ENCODE assay signal across 17 cellular contexts in genomic region chr11:33391893-33392251, GRCh38. TPM values are rescaled to one million over a fixed set of nuclear protein-coding genes. Genes with fewer than 3 reads are reported as not detected.
DNase-seq lines count a peak whose midpoint lies in the region; ATAC-seq and TF ChIP-seq lines count a peak whose summit lies in the region.
"Had no signal": no experiment of that assay in that cellular context is flagged by ENCODE, and none has a peak within 500 bp of the region (broad histone marks: within the 10 kb centered on the region; RNA-seq: fewer than 3 reads in every experiment).

No MANE protein-coding gene starts in this region.

- no peaks in the 10 kb centered on the region for H3K27me3 Mint-ChIP-seq in HFFc6 (ENCODE audit: insufficient read depth)
- peaks cover 2% of the 10 kb centered on the region for H3K27me3 Mint-ChIP-seq in glutamatergic neuron (ENCODE audit: unreplicated experiment)
- H3K27me3 Mint-ChIP-seq: B cell had no signal

- BruUV-seq in PC-3 (replicated peaks; lab: Mats Ljungman, UMichigan), result no TSS peak

- 0 out of 2 replicates have a peak, but pooled peaks cover 5% of the 10 kb centered on the region for H3K79me2 ChIP-seq in PC-3 (ENCODE audit: low read length)

- peak overlapping the region; percentile 36; the same call in 1 of the 2 replicates for H3K27ac Mint-ChIP-seq in HFFc6
- no peak overlapping the region for H3K27ac Mint-ChIP-seq in glutamatergic neuron (ENCODE audit: unreplicated experiment)
- H3K27ac Mint-ChIP-seq: B cell; CD8-positive, alpha-beta T cell had no signal

- H3K9ac ChIP-seq in PC-3 (ENCODE audit: low read length) (no peak overlapping the region), adipocyte (ENCODE audit: low read length) (no peak overlapping the region)
- H3K9ac ChIP-seq: BLaER1 treated with 17β-estradiol and CSF1 and Interleukin-3, amounts not matched to agents 10 nM and 100 nM; GM23248 had no signal

- H3K36me3 Mint-ChIP-seq in HFFc6 (ENCODE audit: low read depth), result peaks cover 41% of the 10 kb centered on the region
- H3K36me3 Mint-ChIP-seq in glutamatergic neuron (ENCODE audit: unreplicated experiment), result peaks cover 6% of the 10 kb centered on the region
- H3K36me3 Mint-ChIP-seq: CD8-positive, alpha-beta T cell had no signal

- POLR2A ChIA-PET in PC-3 (lab: Charles Lee; ENCODE audit: unreplicated experiment), result interaction anchor here (0.6 kb wide), 1 partner anchor 345 kb away, joined by 4 read pairs; no protein-coding TSS in a partner anchor

- no peaks in the 10 kb centered on the region for H3K9me2 ChIP-seq in PC-3 (replicated peaks; ENCODE audit: low read length)

- H3K4me1 Mint-ChIP-seq in HFFc6 (ENCODE audit: low read depth), result peaks cover 39% of the 10 kb centered on the region
- no peaks in the 10 kb centered on the region for H3K4me1 Mint-ChIP-seq in glutamatergic neuron (ENCODE audit: low read depth, unreplicated experiment)

- H3K9me3 ChIP-seq in PC-3 (ENCODE audit: low read length), result no peaks in the 10 kb centered on the region
- H3K9me3 ChIP-seq in adipocyte (ENCODE audit: control insufficient read depth, low read length), result no peaks in the 10 kb centered on the region

- CTCF ChIA-PET in PC-3 (lab: Charles Lee), result no interaction called here

- H2AFZ ChIP-seq in PC-3 (ENCODE audit: low read length), result no peak overlapping the region
- H2AFZ ChIP-seq: GM23248 had no signal

- peak; percentile 57 for DNase-seq in EH (ENCODE audit: low read depth)
- DNase-seq in HFFc6, result peak; percentile 45
- DNase-seq in PC-3, result peak; percentile 76
- DNase-seq in adipocyte (ENCODE audit: low read depth), result peak; percentile 23
- DNase-seq in activated CD4-positive, alpha-beta T cell treated with anti-CD3 and anti-CD28 coated beads for 48 hours, result no peak
- no peak for DNase-seq in glutamatergic neuron
- DNase-seq: Calu3; CD8-positive, alpha-beta T cell; DMS79 treated with DMSO at 0.1 percent for 48 hours; EL; GM23248; HCEC 1CT had no signal

- H3K4me3 ChIP-seq in PC-3 (ENCODE audit: low read length) (no peak overlapping the region), adipocyte (ENCODE audit: low read length) (no peak overlapping the region)
- H3K4me3 ChIP-seq: BLaER1 treated with 17β-estradiol and CSF1 and Interleukin-3, amounts not matched to agents 10 nM and 100 nM; GM12878; GM23248 had no signal

- H4K20me1 ChIP-seq in PC-3 (ENCODE audit: low read length), result no peaks in the 10 kb centered on the region
- H4K20me1 ChIP-seq: BLaER1 treated with 17β-estradiol and CSF1 and Interleukin-3, amounts not matched to agents 10 nM and 100 nM had no signal

- TF ChIP-seq CTCF in HFFc6 (IDR thresholded peaks at IDR 0.05), result no peak
- no peak for TF ChIP-seq CTCF in PC-3 (conservative IDR thresholded peaks at IDR 0.05; ENCODE audit: low read depth, low read length)
- no peak for TF ChIP-seq CTCF in glutamatergic neuron (IDR thresholded peaks at IDR 0.05; ENCODE audit: partially characterized antibody, unreplicated experiment)

- no peaks in the 10 kb centered on the region for H3K9me3 Mint-ChIP-seq in HFFc6
- H3K9me3 Mint-ChIP-seq in glutamatergic neuron (ENCODE audit: unreplicated experiment), result peaks cover 5% of the 10 kb centered on the region
- H3K9me3 Mint-ChIP-seq: CD8-positive, alpha-beta T cell had no signal

- H3F3A ChIP-seq in PC-3 (ENCODE audit: low read length, unreplicated experiment), result no peaks in the 10 kb centered on the region

- H3K27me3 ChIP-seq in PC-3 (ENCODE audit: low read length) (no peaks in the 10 kb centered on the region), adipocyte (replicated peaks; ENCODE audit: control insufficient read depth, insufficient read depth, low read length) (no peaks in the 10 kb centered on the region)
- H3K27me3 ChIP-seq: BLaER1 treated with 17β-estradiol and CSF1 and Interleukin-3, amounts not matched to agents 10 nM and 100 nM had no signal

- H3K4me1 ChIP-seq in PC-3 (ENCODE audit: insufficient read depth, low read length) (peaks cover 17% of the 10 kb centered on the region), adipocyte (ENCODE audit: control insufficient read depth, insufficient read depth, low read length) (no peaks in the 10 kb centered on the region)

- H3K36me3 ChIP-seq in PC-3 (ENCODE audit: low read depth, low read length), result no peaks in the 10 kb centered on the region
- H3K36me3 ChIP-seq in adipocyte (ENCODE audit: control insufficient read depth, insufficient read depth, low read length, severe bottlenecking), result no peaks in the 10 kb centered on the region
- H3K36me3 ChIP-seq: BLaER1 treated with 17β-estradiol and CSF1 and Interleukin-3, amounts not matched to agents 10 nM and 100 nM had no signal

- intact Hi-C loops in PC-3 (cut with micrococcal nuclease), result loop anchor here (5.0 kb wide), 1 partner anchor 60 kb away; no protein-coding TSS in a partner anchor

- peak overlapping the region; percentile 14; the same call in 1 of the 2 replicates for H3K4me2 ChIP-seq in PC-3 (ENCODE audit: low read length)
- H3K4me2 ChIP-seq: BLaER1 treated with 17β-estradiol and CSF1 and Interleukin-3, amounts not matched to agents 10 nM and 100 nM had no signal

- ATAC-seq in PC-3, result peak; percentile 93
- ATAC-seq in HG02588 (IDR thresholded peaks at IDR 0.05; ENCODE audit: unreplicated experiment), result no peak
- ATAC-seq in GM21825 (IDR thresholded peaks at IDR 0.05; ENCODE audit: unreplicated experiment), result no peak
- ATAC-seq: CD8-positive, alpha-beta T cell; GM12878 had no signal

- H3K27ac ChIP-seq in PC-3 (ENCODE audit: low read length), result peak overlapping the region; percentile 62
- H3K27ac ChIP-seq: BLaER1 treated with 17β-estradiol and CSF1 and Interleukin-3, amounts not matched to agents 10 nM and 100 nM; GM23248 had no signal

- H3K4me3 Mint-ChIP-seq in HFFc6 (no peak overlapping the region), glutamatergic neuron (ENCODE audit: unreplicated experiment) (no peak overlapping the region)
- H3K4me3 Mint-ChIP-seq: B cell; CD8-positive, alpha-beta T cell had no signal

RNA-seq across cellular contexts. Expression of gene KIAA1549L, which starts 16.0 kb away (rescaled TPM):
- 10 to 100 TPM; 41.5 to 53.5 (median 46.7) TPM for total RNA-seq in HFFc6 (2021; fragmentation: NEBNext Ultra II Directional; extraction: Animal tissue kit (Norgen Biotek cat#: 25700))
- total RNA-seq in PC-3 (2014; rRNA removed) (11.4 and 15.8 TPM in 2 replicates), glutamatergic neuron (ENCODE audit: unreplicated experiment) (3.5 TPM)
- total RNA-seq: B cell; CD8-positive, alpha-beta T cell had no signal

Comparison
In these comparisons a context has a peak if more than half of its experiments do, and no peak if none do; other contexts are left out.
1. DNase-seq: peak in EH (single experiment), HFFc6 (single experiment), PC-3 (single experiment) and adipocyte (single experiment); none in activated CD4-positive, alpha-beta T cell treated with anti-CD3 and anti-CD28 coated beads for 48 hours (single experiment) and glutamatergic neuron (single experiment).